22 cellular contexts compared by ENCODE assay signal in the genomic region with DNA sequence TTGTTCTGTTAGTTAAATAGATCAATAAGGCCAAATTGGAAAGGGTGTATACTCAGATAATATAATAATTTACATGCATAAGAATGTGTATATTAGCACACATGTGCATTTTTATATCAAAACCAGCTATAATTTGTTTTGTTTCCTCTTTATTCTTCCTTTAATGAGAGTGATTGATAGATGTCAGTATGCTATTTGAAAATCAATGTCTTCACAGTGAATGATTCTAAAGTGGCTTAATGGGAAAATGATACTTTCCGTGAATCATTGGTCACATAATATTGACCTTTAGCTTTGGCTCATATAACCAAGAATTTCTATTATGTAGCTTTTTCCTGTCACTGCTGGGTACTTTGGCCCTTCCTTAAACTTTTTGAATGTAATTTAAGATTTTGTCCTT. TPM values are rescaled to one million over a fixed set of nuclear protein-coding genes. Genes with fewer than 3 reads are reported as not detected.
DNase-seq lines count a peak whose midpoint lies in the region; ATAC-seq, FAIRE-seq and TF ChIP-seq lines count a peak whose summit lies in the region.
"Had no signal": no experiment of that assay in that cellular context is flagged by ENCODE, and none has a peak within 500 bp of the region (broad histone marks: within the 10 kb centered on the region; RNA-seq: fewer than 3 reads in every experiment).

No MANE protein-coding gene starts in this region.

- no peaks in the 10 kb centered on the region for H4K20me1 ChIP-seq in PC-3 (ENCODE audit: low read length)

- H3K4me2 ChIP-seq in PC-3 (ENCODE audit: low read length) = no peak overlapping the region
- H3K4me2 ChIP-seq: BLaER1 had no signal

- intact Hi-C loops in PC-3 (cut with micrococcal nuclease) = no loop called here

- H3K9me2 ChIP-seq in PC-3 (replicated peaks; ENCODE audit: low read length) = no peaks in the 10 kb centered on the region

- no peak for DNase-seq in PC-3
- DNase-seq in choroid plexus epithelial cell (ENCODE audit: low read depth) = peak; percentile 29
- DNase-seq in small intestine = no peak
- DNase-seq in DMS153 (lab: John Stamatoyannopoulos, UW) = no peak
- DNase-seq: CD4-positive, alpha-beta memory T cell; MM.1S; NCI-H1092 treated with DMSO at 0.1 percent for 48 hours; NCI-H1694; NCI-H2081 treated with DMSO at 0.1 percent for 48 hours; NCI-H510A; NCI-H82; OCI-M1; RPMI8226; SHP77 treated with DMSO at 0.1 percent for 48 hours had no signal

- no peaks in the 10 kb centered on the region for H3K27me3 ChIP-seq in ACC112 (ENCODE audit: insufficient read depth, low read length)
- H3K27me3 ChIP-seq in PC-3 (ENCODE audit: low read length) = no peaks in the 10 kb centered on the region
- H3K27me3 ChIP-seq in small intestine (ENCODE audit: control insufficient read depth in 2 of 2, insufficient read depth in 2 of 2, low read length in 2 of 2) = no peaks in the 10 kb centered on the region

- H3K79me2 ChIP-seq in ACC112 (ENCODE audit: control insufficient read depth, insufficient read depth, low read length, unreplicated experiment) (peaks cover 60% of the 10 kb centered on the region), PC-3 (ENCODE audit: low read length) (peaks cover 91% of the 10 kb centered on the region)

- TF ChIP-seq CTCF in PC-3 (conservative IDR thresholded peaks at IDR 0.05; ENCODE audit: low read depth, low read length) (no peak), choroid plexus epithelial cell (conservative IDR thresholded peaks at IDR 0.05; ENCODE audit: low read depth, low read length) (no peak)

- no TSS peak for BruUV-seq in PC-3 (replicated peaks; lab: Mats Ljungman, UMichigan)

- no peak for ATAC-seq in PC-3
- ATAC-seq in GM21447 (IDR thresholded peaks at IDR 0.05; ENCODE audit: unreplicated experiment) = no peak
- no peak for ATAC-seq in HG03135 (IDR thresholded peaks at IDR 0.05; ENCODE audit: unreplicated experiment)
- ATAC-seq: SK-N-SH treated with all-trans-retinoic acid at 6 μM for 48 hours had no signal

- H3K4me3 ChIP-seq in ACC112 (ENCODE audit: low read depth, low read length) (no peak overlapping the region), PC-3 (ENCODE audit: low read length) (no peak overlapping the region), choroid plexus epithelial cell (ENCODE audit: low read depth, low read length) (no peak overlapping the region), small intestine (ENCODE audit: low read depth in 1 of 2, low read length in 2 of 2) (no peak overlapping the region)
- H3K4me3 ChIP-seq: BLaER1 had no signal

- 75 to 95% (median 84%) methylated on average over 1 of the region's 1 CpG for WGBS in small intestine, 3 donors

- POLR2A ChIA-PET in PC-3 (lab: Charles Lee; ENCODE audit: unreplicated experiment) = no interaction called here

- peak overlapping the region; percentile 58 for H3K27ac ChIP-seq in ACC112 (ENCODE audit: low read depth, low read length)
- peak overlapping the region; percentile 48 for H3K27ac ChIP-seq in PC-3 (ENCODE audit: low read length)
- no peak overlapping the region for H3K27ac ChIP-seq in small intestine (ENCODE audit: low read depth in 1 of 2, low read length in 1 of 2)
- H3K27ac ChIP-seq: BLaER1 had no signal

- FAIRE-seq in small intestine (lab: Jason Lieb, UNC) = peak; percentile 94
- FAIRE-seq: GM12892, GM18507, H54 had no signal

- CTCF ChIA-PET in PC-3 (lab: Charles Lee) = no interaction called here

- peaks cover 4% of the 10 kb centered on the region for H3F3A ChIP-seq in PC-3 (ENCODE audit: low read length, unreplicated experiment)

- H2AFZ ChIP-seq in ACC112 (ENCODE audit: low read length, unreplicated experiment) (no peak overlapping the region), PC-3 (ENCODE audit: low read length) (no peak overlapping the region)

- H3K9ac ChIP-seq in PC-3 (ENCODE audit: low read length) = peak overlapping the region; percentile 18; the same call in 1 of the 2 replicates
- H3K9ac ChIP-seq: BLaER1 had no signal

- H3K9me3 ChIP-seq in PC-3 (ENCODE audit: low read length) (no peaks in the 10 kb centered on the region), small intestine (ENCODE audit: control insufficient read depth, low read depth) (no peaks in the 10 kb centered on the region)
- H3K9me3 ChIP-seq: BLaER1 had no signal

- peaks cover 10% of the 10 kb centered on the region; the same call in 1 of the 2 replicates for H3K36me3 ChIP-seq in ACC112 (ENCODE audit: insufficient read depth, low read length)
- peaks cover 27% of the 10 kb centered on the region for H3K36me3 ChIP-seq in PC-3 (ENCODE audit: low read depth, low read length)
- no peaks in the 10 kb centered on the region for H3K36me3 ChIP-seq in small intestine (ENCODE audit: control insufficient read depth in 2 of 2, insufficient read depth in 2 of 2, low read length in 2 of 2)

- H3K4me1 ChIP-seq in ACC112 (ENCODE audit: control insufficient read depth, insufficient read depth, low read length, unreplicated experiment) (peaks cover 35% of the 10 kb centered on the region), PC-3 (ENCODE audit: insufficient read depth, low read length) (peaks cover 32% of the 10 kb centered on the region), small intestine (ENCODE audit: control insufficient read depth in 2 of 2, insufficient read depth in 1 of 2, low read depth in 1 of 2, low read length in 1 of 2) (no peaks in the 10 kb centered on the region)

RNA-seq across cellular contexts. Expression of a gene that starts 48.6 kb away (rescaled TPM):
- total RNA-seq in PC-3 (2014; rRNA removed) = 248 and 267 TPM in 2 replicates
- 10 to 100 TPM in 2 of 3 donors, 1 to 10 TPM in 1; 8.4 to 40.9 (median 10.3) TPM for polyA plus RNA-seq in small intestine

Comparison
In these comparisons a context has a peak if more than half of its experiments do, and no peak if none do; other contexts are left out.
1. H3K27ac ChIP-seq: peak in ACC112 (single experiment) and PC-3 (single experiment); none in small intestine (0 of 2).